12 cellular contexts compared by ENCODE assay signal in the genomic region with DNA sequence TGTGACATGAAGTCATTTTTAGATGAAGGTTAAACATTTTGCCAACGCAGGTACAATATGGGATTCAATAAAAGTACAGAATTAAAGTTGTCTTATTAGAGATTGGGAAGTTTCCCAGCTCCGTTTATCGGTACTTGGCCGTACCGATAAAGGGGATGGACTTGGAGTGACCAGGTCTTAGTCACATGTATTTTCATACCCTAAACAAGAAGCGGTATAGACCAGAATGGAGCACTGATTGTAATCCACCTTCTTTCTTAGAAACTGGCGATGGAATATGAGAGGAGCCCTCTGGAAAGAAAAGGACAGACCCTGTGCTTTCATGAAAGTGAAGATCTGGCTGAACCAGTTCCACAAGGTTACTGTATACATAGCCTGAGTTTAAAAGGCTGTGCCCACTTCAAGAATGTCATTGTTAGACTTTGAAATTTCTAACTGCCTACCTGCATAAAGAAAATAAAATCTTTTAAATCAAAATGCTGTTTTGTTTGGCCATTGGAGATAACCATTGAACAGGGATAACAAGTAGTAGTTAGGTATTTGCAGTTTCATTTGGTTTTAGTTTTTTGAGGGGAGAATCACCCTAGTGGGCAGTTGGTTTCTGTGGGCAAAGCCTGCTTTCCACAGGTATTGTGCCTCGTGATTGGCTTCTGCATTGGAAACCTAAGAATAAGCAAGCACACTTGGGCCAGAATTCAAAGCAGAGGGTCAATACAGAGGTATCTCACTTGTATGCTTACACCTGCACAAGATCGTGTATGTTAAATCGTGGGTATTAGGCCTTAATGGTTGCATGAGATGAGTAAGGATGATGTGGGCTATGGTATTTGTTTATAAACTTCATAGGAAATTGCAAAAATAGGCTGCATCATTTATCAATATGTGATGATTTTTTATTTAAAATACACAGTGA. TPM values are rescaled to one million over a fixed set of nuclear protein-coding genes. Genes with fewer than 3 reads are reported as not detected.
DNase-seq lines count a peak whose midpoint lies in the region; ATAC-seq, FAIRE-seq and TF ChIP-seq lines count a peak whose summit lies in the region.
"Had no signal": no experiment of that assay in that cellular context is flagged by ENCODE, and none has a peak within 500 bp of the region (broad histone marks: within the 10 kb centered on the region; RNA-seq: fewer than 3 reads in every experiment).

No MANE protein-coding gene starts in this region.

- intact Hi-C loops in HepG2 (cut with micrococcal nuclease; ENCODE audit: unreplicated experiment) (no loop called here), right lobe of liver (cut with DNase I) (no loop called here), PC-3 (cut with micrococcal nuclease) (no loop called here)

- no peaks in the 10 kb centered on the region for H3K9me2 ChIP-seq in PC-3 (replicated peaks; ENCODE audit: low read length)

- no peak for ATAC-seq in HepG2
- ATAC-seq in right lobe of liver: no peak
- peak; percentile 12; the same call in 1 of the 2 replicates for ATAC-seq in PC-3
- peak; percentile 52 for ATAC-seq in esophagus mucosa
- no peak for ATAC-seq in GM19467 (IDR thresholded peaks at IDR 0.05; ENCODE audit: unreplicated experiment)
- ATAC-seq in HG03460 (IDR thresholded peaks at IDR 0.05; ENCODE audit: unreplicated experiment): no peak

- H3K36me3 ChIP-seq in HepG2 (replicated peaks in 1 of 2; ENCODE audit: control insufficient read depth in 1 of 2, insufficient read depth in 2 of 2, low read length in 2 of 2): peaks cover 44 to 69% of the 10 kb centered on the region in 2 experiments
- H3K36me3 ChIP-seq in right lobe of liver: peaks cover 4 to 69% (median 51%) of the 10 kb centered on the region in 4 donors
- peaks cover 78% of the 10 kb centered on the region for H3K36me3 ChIP-seq in PC-3 (ENCODE audit: low read depth, low read length)

- TF ChIP-seq CTCF in HepG2 (CRISPR knock-in tag; IDR thresholded peaks at IDR 0.05) (no peak), right lobe of liver (IDR thresholded peaks at IDR 0.05) (no peak), PC-3 (conservative IDR thresholded peaks at IDR 0.05; ENCODE audit: low read depth, low read length) (no peak), type B pancreatic cell (conservative IDR thresholded peaks at IDR 0.05) (no peak)

- in situ Hi-C loops in HepG2 (cut with HindIII; ENCODE audit: extremely low pct_ligation_motif_present, low pct_unique_long_range_greater_than_20kb): no loop called here

- H3K4me1 Mint-ChIP-seq in type B pancreatic cell (ENCODE audit: unreplicated experiment): peaks cover 25% of the 10 kb centered on the region

- peaks cover 82% of the 10 kb centered on the region for H3K36me3 Mint-ChIP-seq in type B pancreatic cell

- FAIRE-seq in HepG2 (lab: Jason Lieb, UNC): no peak

- CTCF ChIA-PET in HepG2 (lab: Yijun Ruan, JAX; ENCODE audit: low intra/inter-chr PET ratio, low total read pairs) (no interaction called here), PC-3 (lab: Charles Lee) (interaction anchor here (0.6 kb wide), 1 partner anchor 40 kb away, joined by 6 read pairs; no protein-coding TSS in a partner anchor)

- peaks cover 3% of the 10 kb centered on the region for H3K27me3 Mint-ChIP-seq in type B pancreatic cell

- H3K79me2 ChIP-seq in HepG2 (ENCODE audit: insufficient read depth, low read length): peaks cover 41% of the 10 kb centered on the region
- peaks cover 39% of the 10 kb centered on the region for H3K79me2 ChIP-seq in PC-3 (ENCODE audit: low read length)

- H3K4me1 ChIP-seq in HepG2 (ENCODE audit: insufficient read depth, low read length) (peaks cover 46% of the 10 kb centered on the region), right lobe of liver (no peaks in the 10 kb centered on the region), PC-3 (ENCODE audit: insufficient read depth, low read length) (peaks cover 43% of the 10 kb centered on the region)
- H3K4me1 ChIP-seq: testis had no signal

- H3K27me3 ChIP-seq in HepG2 (ENCODE audit: control insufficient read depth in 1 of 2, insufficient read depth in 2 of 2, low read length in 2 of 2) (no peaks in the 10 kb centered on the region), right lobe of liver (no peaks in the 10 kb centered on the region), PC-3 (ENCODE audit: low read length) (no peaks in the 10 kb centered on the region)
- H3K27me3 ChIP-seq: MG63, testis had no signal

- POLR2A ChIA-PET in HepG2 (lab: Yijun Ruan, JAX) (interaction anchor here (0.6 to 4.2 kb wide), 6 partner anchors 8 to 784 kb away, joined by 3 to 46 read pairs (median 4); a partner anchor contains a TSS), PC-3 (lab: Charles Lee; ENCODE audit: unreplicated experiment) (no interaction called here)

- no peak for TF ChIP-seq RAD21 in HepG2 (CRISPR knock-in tag; IDR thresholded peaks at IDR 0.05)

- WGBS in HepG2 (ENCODE audit: low lambda C conversion rate): 93% methylated on average over 10 of the region's 10 CpGs
- 94% methylated on average over 10 of the region's 10 CpGs for WGBS in right lobe of liver (ENCODE audit: insufficient coverage, low coverage, low lambda C conversion rate, missing lambda C conversion rate)

- DNase-seq in HepG2 (ENCODE audit: low spot score) (no peak), right lobe of liver (no peak), PC-3 (peak; percentile 87), type B pancreatic cell (ENCODE audit: extremely low spot score, unreplicated experiment) (no peak), NOMO-1 treated with dmso at 0.1 percent for 144 hours (lab: John Stamatoyannopoulos, UW; ENCODE audit: unreplicated experiment) (no peak)
- DNase-seq: activated gamma-delta T cell, MG63, natural killer cell, testis had no signal

- H4K20me1 ChIP-seq in HepG2 (ENCODE audit: insufficient read depth, low read length): peaks cover 70% of the 10 kb centered on the region
- peaks cover 63% of the 10 kb centered on the region for H4K20me1 ChIP-seq in PC-3 (ENCODE audit: low read length)

- H3K4me2 ChIP-seq in HepG2 (ENCODE audit: low read depth, low read length) (no peak overlapping the region), PC-3 (ENCODE audit: low read length) (peak overlapping the region; percentile 18)

- peaks cover 63% of the 10 kb centered on the region for H3F3A ChIP-seq in PC-3 (ENCODE audit: low read length, unreplicated experiment)

- H3K9me3 ChIP-seq in HepG2 (ENCODE audit: low read length): no peaks in the 10 kb centered on the region
- H3K9me3 ChIP-seq in right lobe of liver: peaks cover 0 to 15% (median 0%) of the 10 kb centered on the region in 4 donors
- peaks cover 18% of the 10 kb centered on the region; the same call in 1 of the 2 replicates for H3K9me3 ChIP-seq in PC-3 (ENCODE audit: low read length)
- H3K9me3 ChIP-seq: MG63, testis had no signal

- no TSS peak for BruUV-seq in HepG2 (replicated peaks; lab: Mats Ljungman, UMichigan)
- no TSS peak for BruUV-seq in PC-3 (replicated peaks; lab: Mats Ljungman, UMichigan)

- H3K27ac ChIP-seq in HepG2 (ENCODE audit: extremely low read length, insufficient read depth, low read length): peak overlapping the region; percentile 0
- no peak overlapping the region for H3K27ac ChIP-seq in right lobe of liver
- peak overlapping the region; percentile 55 for H3K27ac ChIP-seq in PC-3 (ENCODE audit: low read length)
- H3K27ac ChIP-seq: testis had no signal

- no peak for TF ChIP-seq EP300 in HepG2 (IDR thresholded peaks at IDR 0.05; ENCODE audit: low read depth in 2 of 2, low read length in 2 of 2)
- TF ChIP-seq EP300 in HepG2 (CRISPR knock-in tag; IDR thresholded peaks at IDR 0.05; ENCODE audit: borderline replicate concordance): no peak

- no peak overlapping the region for H2AFZ ChIP-seq in HepG2 (ENCODE audit: low read length)
- H2AFZ ChIP-seq in PC-3 (ENCODE audit: low read length): no peak overlapping the region

- peak overlapping the region; percentile 95 for H3K27ac Mint-ChIP-seq in type B pancreatic cell

- H3K4me3 Mint-ChIP-seq in type B pancreatic cell: peak overlapping the region; percentile 82
- H3K4me3 Mint-ChIP-seq: natural killer cell had no signal

- H3K9ac ChIP-seq in HepG2 (ENCODE audit: insufficient read depth, low read depth, low read length) (no peak overlapping the region), PC-3 (ENCODE audit: low read length) (no peak overlapping the region)

- peaks cover 34% of the 10 kb centered on the region for H3K9me3 Mint-ChIP-seq in type B pancreatic cell

- H3K4me3 ChIP-seq in HepG2 (replicated peaks in 1 of 3; ENCODE audit: insufficient read depth in 1 of 3, low read depth in 2 of 3, low read length in 3 of 3): no peak overlapping the region
- no peak overlapping the region for H3K4me3 ChIP-seq in right lobe of liver
- 0 out of 2 replicates have a peak overlapping the region, but pooled peaks have one; percentile 0 for H3K4me3 ChIP-seq in PC-3 (ENCODE audit: low read length)
- H3K4me3 ChIP-seq: MG63, testis had no signal

- peak; percentile 53 to 77; a peak in 3 of 4 replicates for TF ChIP-seq POLR2A in HepG2 (IDR thresholded peaks at IDR 0.05; ENCODE audit: insufficient read depth in 1 of 2, low read depth in 2 of 2, low read length in 2 of 2)
- TF ChIP-seq POLR2A in right lobe of liver (IDR thresholded peaks at IDR 0.05): no peak

RNA-seq across cellular contexts. Expression of a gene that starts 11.2 kb away (rescaled TPM):
- total RNA-seq in HepG2 (2016; rRNA removed; fragmentation: Illumina TruSeq; extraction: Trizol): 11.1 and 15.9 TPM in 2 replicates
- total RNA-seq in HepG2 (2016; cell fraction: cytosol; rRNA removed; fragmentation: Illumina TruSeq; extraction: Trizol; ENCODE audit: low read depth): 6.3 and 6.5 TPM in 2 replicates
- 11.0 and 12.7 TPM in 2 replicates for total RNA-seq in HepG2 (2016; cell fraction: insoluble cytoplasmic fraction; rRNA removed; fragmentation: Illumina TruSeq; extraction: Trizol)
- 9.7 and 10.8 TPM in 2 replicates for total RNA-seq in HepG2 (2016; cell fraction: membrane; rRNA removed; fragmentation: Illumina TruSeq; extraction: Trizol)
- 14.7 and 16.0 TPM in 2 replicates for total RNA-seq in HepG2 (2016; cell fraction: nucleus; rRNA removed; fragmentation: Illumina TruSeq; extraction: Trizol)
- polyA plus RNA-seq in HepG2 (2011; rRNA removed): 2.9 and 3.5 TPM in 2 replicates
- 2.2 and 3.5 TPM in 2 replicates for polyA plus RNA-seq in HepG2 (2011; cell fraction: cytosol; rRNA removed)
- polyA plus RNA-seq in HepG2 (2011; cell fraction: nucleus; rRNA removed): 4.5 and 5.9 TPM in 2 replicates
- 5.3 and 8.2 TPM in 2 replicates for polyA plus RNA-seq in HepG2 (2012)
- polyA plus RNA-seq in HepG2 (2016; cell fraction: cytosol; fragmentation: Illumina TruSeq; extraction: Trizol; ENCODE audit: low read depth): 1.1 and 1.4 TPM in 2 replicates
- polyA plus RNA-seq in HepG2 (2016; cell fraction: insoluble cytoplasmic fraction; fragmentation: Illumina TruSeq; extraction: Trizol; ENCODE audit: low read depth): 5.1 and 6.1 TPM in 2 replicates
- polyA plus RNA-seq in HepG2 (2016; cell fraction: membrane; fragmentation: Illumina TruSeq; extraction: Trizol; ENCODE audit: low read depth): 2.2 TPM in 2 replicates
- 16.4 and 18.7 TPM in 2 replicates for polyA plus RNA-seq in HepG2 (2016; cell fraction: nucleus; fragmentation: Illumina TruSeq; extraction: Trizol; ENCODE audit: insufficient read depth, low read depth)
- polyA minus RNA-seq in HepG2 (2011; rRNA and poly(A)+ RNA removed; ENCODE audit: low replicate concordance): 10.7 and 26.2 TPM in 2 replicates
- polyA minus RNA-seq in HepG2 (2011; cell fraction: cytosol; rRNA and poly(A)+ RNA removed): 5.7 and 8.7 TPM in 2 replicates
- polyA minus RNA-seq in HepG2 (2011; cell fraction: nucleus; rRNA and poly(A)+ RNA removed): 17.6 and 27.1 TPM in 2 replicates
- 10 to 100 TPM in 5 of 6 experiments, 1 to 10 TPM in 1; 9.3 to 17.5 (median 13.9) TPM for total RNA-seq in right lobe of liver
- 18.8 and 18.9 TPM in 2 replicates for total RNA-seq in PC-3 (2014; rRNA removed)
- total RNA-seq in esophagus mucosa: 10.7 TPM
- total RNA-seq in type B pancreatic cell (ENCODE audit: low replicate concordance): 14.1 and 21.9 TPM in 2 replicates

Comparison
In these comparisons a context has a peak if more than half of its experiments do, and no peak if none do; other contexts are left out.
1. H3K27ac ChIP-seq: peak in HepG2 (single experiment) and PC-3 (single experiment); none in right lobe of liver (0 of 3).
2. ATAC-seq: peak in PC-3 (single experiment) and esophagus mucosa (single experiment); none in HepG2 (single experiment), right lobe of liver (0 of 4), GM19467 (single experiment) and HG03460 (single experiment).